In the genomic region with DNA sequence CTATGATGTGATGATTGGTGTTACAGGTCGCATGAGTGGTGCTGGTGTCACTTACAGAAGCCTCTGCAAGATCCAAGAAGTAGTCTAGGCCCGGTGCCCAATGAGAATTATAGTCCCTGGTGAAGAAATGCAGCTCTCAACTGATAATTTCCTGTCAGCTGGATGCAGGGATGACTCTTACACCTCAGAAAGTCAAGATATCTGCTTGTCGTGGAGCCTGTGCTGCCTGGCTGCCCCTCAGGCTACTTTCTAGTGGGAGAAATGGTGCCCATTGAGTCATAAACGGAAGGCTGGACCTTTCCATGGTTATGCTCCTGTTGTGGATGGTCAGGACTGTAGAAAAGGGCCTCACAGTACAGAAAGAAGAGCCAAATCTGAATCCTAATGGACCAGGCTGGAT, we compare ENCODE assay signal across 15 cellular contexts. TPM values are rescaled to one million over a fixed set of nuclear protein-coding genes. Genes with fewer than 3 reads are reported as not detected.
DNase-seq lines count a peak whose midpoint lies in the region; ATAC-seq and TF ChIP-seq lines count a peak whose summit lies in the region.
"Had no signal": no experiment of that assay in that cellular context is flagged by ENCODE, and none has a peak within 500 bp of the region (broad histone marks: within the 10 kb centered on the region; RNA-seq: fewer than 3 reads in every experiment).

No MANE protein-coding gene starts in this region.

- CTCF ChIA-PET in WTC11 (lab: Charles Lee), result interaction anchor here (0.7 kb wide), 1 partner anchor 31 kb away, joined by 3 read pairs; no protein-coding TSS in a partner anchor

- no peak for TF ChIP-seq CTCF in WTC11 (IDR thresholded peaks at IDR 0.05)

- DNase-seq in ELR (ENCODE audit: low read depth) (peak; percentile 13), M059J (ENCODE audit: low read depth) (peak; percentile 66), WTC11 (ENCODE audit: low spot score) (no peak), DMS53 treated with DMSO at 0.1 percent for 48 hours (lab: John Stamatoyannopoulos, UW; ENCODE audit: unreplicated experiment) (no peak), NCI-H774 (lab: John Stamatoyannopoulos, UW) (no peak), immature natural killer cell (no peak)
- DNase-seq in activated CD8-positive, alpha-beta memory T cell treated with anti-CD3 and anti-CD28 coated beads, Interleukin-2, amount 50 U/mL, for 4 hours, result no peak
- DNase-seq: CD8-positive, alpha-beta T cell; COR-L47; DMS153; DND-41; GM23248; H7 had no signal

- peak overlapping the region; percentile 66; the same call in 1 of the 2 replicates for H3K27ac Mint-ChIP-seq in WTC11
- H3K27ac Mint-ChIP-seq in immature natural killer cell, result no peak overlapping the region
- H3K27ac Mint-ChIP-seq: CD14-positive monocyte; CD8-positive, alpha-beta T cell had no signal

- H3K9me3 Mint-ChIP-seq in WTC11, result 0 out of 2 replicates have a peak, but pooled peaks cover 2% of the 10 kb centered on the region
- H3K9me3 Mint-ChIP-seq in immature natural killer cell, result no peaks in the 10 kb centered on the region
- H3K9me3 Mint-ChIP-seq: CD14-positive monocyte; CD8-positive, alpha-beta T cell had no signal

- H3K4me3 Mint-ChIP-seq in WTC11 (no peak overlapping the region), immature natural killer cell (no peak overlapping the region)
- H3K4me3 Mint-ChIP-seq: CD14-positive monocyte; CD8-positive, alpha-beta T cell had no signal

- H3K27me3 Mint-ChIP-seq in WTC11 (ENCODE audit: low read depth) (no peaks in the 10 kb centered on the region), immature natural killer cell (ENCODE audit: low read depth in 3 of 3) (peaks cover 0 to 2% (median 0%) of the 10 kb centered on the region in 3 donors)

- H3K4me1 Mint-ChIP-seq in WTC11 (0 out of 2 replicates have a peak, but pooled peaks cover 3% of the 10 kb centered on the region), immature natural killer cell (no peaks in the 10 kb centered on the region)
- H3K4me1 Mint-ChIP-seq: CD14-positive monocyte had no signal

- POLR2A ChIA-PET in WTC11 (lab: Charles Lee), result interaction anchor here (0.8 kb wide), 1 partner anchor 11 kb away, joined by 3 read pairs; no protein-coding TSS in a partner anchor

- no peak for ATAC-seq in WTC11
- ATAC-seq: A549; CD8-positive, alpha-beta T cell had no signal

- H3K36me3 Mint-ChIP-seq in WTC11 (peaks cover 5% of the 10 kb centered on the region), immature natural killer cell (peaks cover 3 to 13% (median 7%) of the 10 kb centered on the region in 3 donors)

TF ChIP-seq in WTC11, 78 proteins besides CTCF, POLR2A, EP300 and RAD21 (continues in another document):
- TF ChIP-seq, protein P1, sequence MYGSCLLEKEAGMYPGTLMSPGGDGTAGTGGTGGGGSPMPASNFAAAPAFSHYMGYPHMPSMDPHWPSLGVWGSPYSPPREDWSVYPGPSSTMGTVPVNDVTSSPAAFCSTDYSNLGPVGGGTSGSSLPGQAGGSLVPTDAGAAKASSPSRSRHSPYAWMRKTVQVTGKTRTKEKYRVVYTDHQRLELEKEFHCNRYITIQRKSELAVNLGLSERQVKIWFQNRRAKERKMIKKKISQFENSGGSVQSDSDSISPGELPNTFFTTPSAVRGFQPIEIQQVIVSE (CRISPR knock-in tag; IDR thresholded peaks at IDR 0.05; ENCODE audit: borderline replicate concordance), result no peak
- TF ChIP-seq FOXP1 (CRISPR knock-in tag; IDR thresholded peaks at IDR 0.05; ENCODE audit: borderline replicate concordance) (no peak), KAT7 (CRISPR knock-in tag; IDR thresholded peaks at IDR 0.05; ENCODE audit: borderline replicate concordance) (no peak), ZNF671 (CRISPR knock-in tag; IDR thresholded peaks at IDR 0.05) (no peak), FOXJ3 (CRISPR knock-in tag; IDR thresholded peaks at IDR 0.05; ENCODE audit: borderline replicate concordance) (no peak), CREB1 (CRISPR knock-in tag; IDR thresholded peaks at IDR 0.05) (no peak), FOXK1 (CRISPR knock-in tag; IDR thresholded peaks at IDR 0.05) (no peak), JAZF1 (CRISPR knock-in tag; IDR thresholded peaks at IDR 0.05) (no peak), GRHL2 (CRISPR knock-in tag; IDR thresholded peaks at IDR 0.05; ENCODE audit: insufficient replicate concordance, severe bottlenecking) (no peak)
- TF ChIP-seq, protein P2, sequence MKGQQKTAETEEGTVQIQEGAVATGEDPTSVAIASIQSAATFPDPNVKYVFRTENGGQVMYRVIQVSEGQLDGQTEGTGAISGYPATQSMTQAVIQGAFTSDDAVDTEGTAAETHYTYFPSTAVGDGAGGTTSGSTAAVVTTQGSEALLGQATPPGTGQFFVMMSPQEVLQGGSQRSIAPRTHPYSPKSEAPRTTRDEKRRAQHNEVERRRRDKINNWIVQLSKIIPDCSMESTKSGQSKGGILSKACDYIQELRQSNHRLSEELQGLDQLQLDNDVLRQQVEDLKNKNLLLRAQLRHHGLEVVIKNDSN (CRISPR knock-in tag; IDR thresholded peaks at IDR 0.05), result no peak
- TF ChIP-seq, protein P3, sequence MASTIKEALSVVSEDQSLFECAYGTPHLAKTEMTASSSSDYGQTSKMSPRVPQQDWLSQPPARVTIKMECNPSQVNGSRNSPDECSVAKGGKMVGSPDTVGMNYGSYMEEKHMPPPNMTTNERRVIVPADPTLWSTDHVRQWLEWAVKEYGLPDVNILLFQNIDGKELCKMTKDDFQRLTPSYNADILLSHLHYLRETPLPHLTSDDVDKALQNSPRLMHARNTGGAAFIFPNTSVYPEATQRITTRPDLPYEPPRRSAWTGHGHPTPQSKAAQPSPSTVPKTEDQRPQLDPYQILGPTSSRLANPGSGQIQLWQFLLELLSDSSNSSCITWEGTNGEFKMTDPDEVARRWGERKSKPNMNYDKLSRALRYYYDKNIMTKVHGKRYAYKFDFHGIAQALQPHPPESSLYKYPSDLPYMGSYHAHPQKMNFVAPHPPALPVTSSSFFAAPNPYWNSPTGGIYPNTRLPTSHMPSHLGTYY (CRISPR knock-in tag; IDR thresholded peaks at IDR 0.05), result no peak
- TF ChIP-seq, protein P4, sequence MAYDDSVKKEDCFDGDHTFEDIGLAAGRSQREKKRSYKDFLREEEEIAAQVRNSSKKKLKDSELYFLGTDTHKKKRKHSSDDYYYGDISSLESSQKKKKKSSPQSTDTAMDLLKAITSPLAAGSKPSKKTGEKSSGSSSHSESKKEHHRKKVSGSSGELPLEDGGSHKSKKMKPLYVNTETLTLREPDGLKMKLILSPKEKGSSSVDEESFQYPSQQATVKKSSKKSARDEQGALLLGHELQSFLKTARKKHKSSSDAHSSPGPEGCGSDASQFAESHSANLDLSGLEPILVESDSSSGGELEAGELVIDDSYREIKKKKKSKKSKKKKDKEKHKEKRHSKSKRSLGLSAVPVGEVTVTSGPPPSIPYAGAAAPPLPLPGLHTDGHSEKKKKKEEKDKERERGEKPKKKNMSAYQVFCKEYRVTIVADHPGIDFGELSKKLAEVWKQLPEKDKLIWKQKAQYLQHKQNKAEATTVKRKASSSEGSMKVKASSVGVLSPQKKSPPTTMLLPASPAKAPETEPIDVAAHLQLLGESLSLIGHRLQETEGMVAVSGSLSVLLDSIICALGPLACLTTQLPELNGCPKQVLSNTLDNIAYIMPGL (CRISPR knock-in tag; IDR thresholded peaks at IDR 0.05), result no peak
- TF ChIP-seq, protein P5, sequence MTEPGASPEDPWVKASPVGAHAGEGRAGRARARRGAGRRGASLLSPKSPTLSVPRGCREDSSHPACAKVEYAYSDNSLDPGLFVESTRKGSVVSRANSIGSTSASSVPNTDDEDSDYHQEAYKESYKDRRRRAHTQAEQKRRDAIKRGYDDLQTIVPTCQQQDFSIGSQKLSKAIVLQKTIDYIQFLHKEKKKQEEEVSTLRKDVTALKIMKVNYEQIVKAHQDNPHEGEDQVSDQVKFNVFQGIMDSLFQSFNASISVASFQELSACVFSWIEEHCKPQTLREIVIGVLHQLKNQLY (CRISPR knock-in tag; IDR thresholded peaks at IDR 0.05), result no peak
- TF ChIP-seq, protein P6, sequence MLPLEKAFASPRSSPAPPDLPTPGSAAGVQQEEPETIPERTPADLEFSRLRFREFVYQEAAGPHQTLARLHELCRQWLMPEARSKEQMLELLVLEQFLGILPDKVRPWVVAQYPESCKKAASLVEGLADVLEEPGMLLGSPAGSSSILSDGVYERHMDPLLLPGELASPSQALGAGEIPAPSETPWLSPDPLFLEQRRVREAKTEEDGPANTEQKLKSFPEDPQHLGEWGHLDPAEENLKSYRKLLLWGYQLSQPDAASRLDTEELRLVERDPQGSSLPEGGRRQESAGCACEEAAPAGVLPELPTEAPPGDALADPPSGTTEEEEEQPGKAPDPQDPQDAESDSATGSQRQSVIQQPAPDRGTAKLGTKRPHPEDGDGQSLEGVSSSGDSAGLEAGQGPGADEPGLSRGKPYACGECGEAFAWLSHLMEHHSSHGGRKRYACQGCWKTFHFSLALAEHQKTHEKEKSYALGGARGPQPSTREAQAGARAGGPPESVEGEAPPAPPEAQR (CRISPR knock-in tag; IDR thresholded peaks at IDR 0.05), result no peak
- TF ChIP-seq, protein P7, sequence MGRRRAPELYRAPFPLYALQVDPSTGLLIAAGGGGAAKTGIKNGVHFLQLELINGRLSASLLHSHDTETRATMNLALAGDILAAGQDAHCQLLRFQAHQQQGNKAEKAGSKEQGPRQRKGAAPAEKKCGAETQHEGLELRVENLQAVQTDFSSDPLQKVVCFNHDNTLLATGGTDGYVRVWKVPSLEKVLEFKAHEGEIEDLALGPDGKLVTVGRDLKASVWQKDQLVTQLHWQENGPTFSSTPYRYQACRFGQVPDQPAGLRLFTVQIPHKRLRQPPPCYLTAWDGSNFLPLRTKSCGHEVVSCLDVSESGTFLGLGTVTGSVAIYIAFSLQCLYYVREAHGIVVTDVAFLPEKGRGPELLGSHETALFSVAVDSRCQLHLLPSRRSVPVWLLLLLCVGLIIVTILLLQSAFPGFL (CRISPR knock-in tag; IDR thresholded peaks at IDR 0.05; ENCODE audit: borderline replicate concordance), result no peak

RNA-seq across cellular contexts. Expression of a gene that starts 46.8 kb away (rescaled TPM):
- total RNA-seq in M059J (2014; rRNA removed; shearing (Covaris generic)), result 0.52 TPM in 1 of 2 replicates, not detected in the other
- total RNA-seq in WTC11 (2021), result 1.9 to 2.3 TPM (median 2.2 TPM) in 3 replicates
- polyA plus RNA-seq in immature natural killer cell, result not detected
- total RNA-seq: CD8-positive, alpha-beta T cell had no signal
- polyA plus RNA-seq: CD14-positive monocyte had no signal

Comparison
In these comparisons a context has a peak if more than half of its experiments do, and no peak if none do; other contexts are left out.
1. DNase-seq: peak in ELR (single experiment) and M059J (single experiment); none in WTC11 (single experiment), DMS53 treated with DMSO at 0.1 percent for 48 hours (single experiment), activated CD8-positive, alpha-beta memory T cell treated with anti-CD3 and anti-CD28 coated beads, Interleukin-2, amount 50 U/mL, for 4 hours (single experiment), NCI-H774 (single experiment) and immature natural killer cell (0 of 3).